Comparison of ENCODE assay signal across 8 cellular contexts in genomic region chr19:46346821-46347571, GRCh38. TPM values are rescaled to one million over a fixed set of nuclear protein-coding genes. Genes with fewer than 3 reads are reported as not detected.
DNase-seq lines count a peak whose midpoint lies in the region; ATAC-seq and TF ChIP-seq lines count a peak whose summit lies in the region.

Gene PPP5C, plus strand, starts transcription at chr19:46347087. Its CDS starts 10 bp downstream, at chr19:46347097.

- H3K4me1 Mint-ChIP-seq in nephron progenitor cell = peaks cover 62% of the 10 kb centered on the region
- H3K4me1 Mint-ChIP-seq in stimulated activated naive CD8-positive, alpha-beta T cell treated with anti-CD3 and anti-CD28 coated beads, Interleukin-15, amount 100 ng/mL, for 72 hours = peaks cover 49% of the 10 kb centered on the region

- peaks cover 18% of the 10 kb centered on the region for H3K36me3 Mint-ChIP-seq in nephron progenitor cell (ENCODE audit: low read depth)

- H3K4me3 Mint-ChIP-seq in nephron progenitor cell = peak within 1 kb of the TSS; percentile 98
- H3K4me3 Mint-ChIP-seq in stimulated activated naive CD8-positive, alpha-beta T cell treated with anti-CD3 and anti-CD28 coated beads, Interleukin-15, amount 100 ng/mL, for 72 hours = peak within 1 kb of the TSS; percentile 87 to 91

- DNase-seq in Daoy (ENCODE audit: low read depth) (peak; percentile 98), GOT3 (lab: John Stamatoyannopoulos, UW) (peak; percentile 74), M059J (ENCODE audit: low read depth) (peak; percentile 92), SHP77 treated with DMSO at 0.1 percent for 48 hours (lab: John Stamatoyannopoulos, UW) (peak; percentile 74), fibroblast of the conjunctiva (ENCODE audit: low read depth) (peak; percentile 83), nephron progenitor cell (peak; percentile 92)
- peak; percentile 95 for DNase-seq in activated effector memory CD4-positive, alpha-beta T cell treated with anti-CD3 and anti-CD28 coated beads, Interleukin-2, amount 50 U/mL, for 16 hours
- DNase-seq in stimulated activated naive CD8-positive, alpha-beta T cell treated with anti-CD3 and anti-CD28 coated beads, Interleukin-15, amount 100 ng/mL, for 72 hours = peak; percentile 90 to 93

- no peaks in the 10 kb centered on the region for H3K27me3 Mint-ChIP-seq in nephron progenitor cell (ENCODE audit: low read depth, poor library complexity)
- H3K27me3 Mint-ChIP-seq in stimulated activated naive CD8-positive, alpha-beta T cell treated with anti-CD3 and anti-CD28 coated beads, Interleukin-15, amount 100 ng/mL, for 72 hours = no peaks in the 10 kb centered on the region

- peak within 1 kb of the TSS; percentile 66 for H3K27ac Mint-ChIP-seq in nephron progenitor cell
- H3K27ac Mint-ChIP-seq in stimulated activated naive CD8-positive, alpha-beta T cell treated with anti-CD3 and anti-CD28 coated beads, Interleukin-15, amount 100 ng/mL, for 72 hours = peak within 1 kb of the TSS; percentile 93 to 94

- H3K9me3 Mint-ChIP-seq in nephron progenitor cell = no peaks in the 10 kb centered on the region
- H3K9me3 Mint-ChIP-seq in stimulated activated naive CD8-positive, alpha-beta T cell treated with anti-CD3 and anti-CD28 coated beads, Interleukin-15, amount 100 ng/mL, for 72 hours = no peaks in the 10 kb centered on the region

- peak; percentile 78 for ATAC-seq in stimulated activated naive CD8-positive, alpha-beta T cell treated with anti-CD3 and anti-CD28 coated beads, Interleukin-15, amount 100 ng/mL, for 72 hours

- TF ChIP-seq CTCF in nephron progenitor cell (IDR thresholded peaks at IDR 0.05) = peak; percentile 71

RNA-seq across cellular contexts. Expression of gene PPP5C, which starts in this region (rescaled TPM):
- 59.4 and 80.8 TPM in 2 replicates for total RNA-seq in Daoy (2014; rRNA removed; shearing (Covaris generic))
- 33.6 and 58.5 TPM in 2 replicates for total RNA-seq in M059J (2014; rRNA removed; shearing (Covaris generic))

Comparison
In these comparisons a context has a peak if more than half of its experiments do, and no peak if none do; other contexts are left out.
1. Peak in every context shown above with its lines: DNase-seq and ATAC-seq.